In the genomic region with DNA sequence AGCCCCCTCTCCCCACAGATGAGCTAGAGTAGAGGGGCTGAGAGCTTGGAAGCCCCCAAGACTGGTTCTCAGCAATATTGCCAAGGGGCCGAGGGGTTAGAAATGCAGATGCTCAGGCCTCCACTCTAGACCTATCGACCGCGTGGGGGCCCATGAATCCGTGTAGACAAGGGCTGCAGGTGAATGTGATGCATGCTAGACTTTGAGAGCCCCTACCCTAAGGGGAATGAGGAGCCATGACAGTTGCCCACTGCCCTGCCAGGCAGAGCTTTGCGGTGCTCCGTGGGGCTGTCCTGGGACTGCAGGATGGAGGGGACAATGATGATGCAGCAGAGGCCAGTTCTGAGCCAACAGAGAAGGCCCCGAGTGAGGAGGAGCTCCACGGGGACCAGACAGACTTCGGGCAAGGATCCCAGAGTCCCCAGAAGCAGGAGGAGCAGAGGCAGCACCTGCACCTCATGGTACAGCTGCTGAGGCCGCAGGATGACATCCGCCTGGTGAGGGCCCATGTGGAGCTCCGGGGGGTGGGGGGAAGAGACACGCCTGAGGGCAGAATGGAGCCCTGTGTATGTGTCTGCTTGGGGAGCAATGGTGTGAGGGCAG, we compare ENCODE assay signal across 8 cellular contexts. TPM values are rescaled to one million over a fixed set of nuclear protein-coding genes. Genes with fewer than 3 reads are reported as not detected.
A peak's percentile ranks its signal among the peaks of the same experiment; 100 is the strongest.
DNase-seq lines count a peak whose midpoint lies in the region; ATAC-seq, FAIRE-seq and TF ChIP-seq lines count a peak whose summit lies in the region.

No MANE protein-coding gene starts in this region.

- intact Hi-C loops in dorsolateral prefrontal cortex (cut with DNase I) = no loop called here

- H3K4me3 ChIP-seq in A549 = peak overlapping the region; percentile 93
- H3K4me3 ChIP-seq in dorsolateral prefrontal cortex = peak overlapping the region; percentile 56 to 98 (median 90)
- peak overlapping the region; percentile 61 to 91 for H3K4me3 ChIP-seq in muscle layer of duodenum (ENCODE audit: low read depth in 1 of 2, low read length in 2 of 2)

- H3K4me2 ChIP-seq in A549 = peak overlapping the region; percentile 94

- 85% methylated on average over 13 of the region's 14 CpGs for WGBS in A549 (ENCODE audit: missing lambda C conversion rate)

- H3K9me3 ChIP-seq in A549 (no peaks in the 10 kb centered on the region), muscle layer of duodenum (ENCODE audit: control insufficient read depth in 1 of 2, low read length in 2 of 2) (no peaks in the 10 kb centered on the region)

- peaks cover 22% of the 10 kb centered on the region; the same call in 2 of the 3 replicates for H3K4me1 ChIP-seq in A549
- H3K4me1 ChIP-seq in muscle layer of duodenum (ENCODE audit: control insufficient read depth in 1 of 2, insufficient read depth in 2 of 2, low read length in 2 of 2) = peaks cover 0 to 26% of the 10 kb centered on the region in 2 donors

- no peak for TF ChIP-seq POLR2A in A549 (IDR thresholded peaks at IDR 0.05; ENCODE audit: low read length)

- peaks cover 13 to 34% of the 10 kb centered on the region in 2 donors for H3K36me3 ChIP-seq in muscle layer of duodenum (ENCODE audit: control insufficient read depth in 1 of 2, insufficient read depth in 2 of 2, low read length in 2 of 2)

- no peak for TF ChIP-seq CTCF in A549 (IDR thresholded peaks at IDR 0.05)
- no peak for TF ChIP-seq CTCF in dorsolateral prefrontal cortex (IDR thresholded peaks at IDR 0.05 in 54 of 56, conservative IDR thresholded peaks at IDR 0.05 in 2 of 56; ENCODE audit: low read depth in 1 of 56, partially characterized antibody in 56 of 56)

- CTCF ChIA-PET in A549 (lab: Yijun Ruan, JAX) = interaction anchor here (0.8 to 7.1 kb wide), 6 partner anchors 11 to 252 kb away, joined by 3 to 42 read pairs (median 6); no protein-coding TSS in a partner anchor

- no peak for TF ChIP-seq EP300 in A549 (IDR thresholded peaks at IDR 0.05)

- H3K27me3 ChIP-seq in dorsolateral prefrontal cortex (no peaks in the 10 kb centered on the region), muscle layer of duodenum (ENCODE audit: low read depth, low read length) (no peaks in the 10 kb centered on the region)

- no peak for TF ChIP-seq RAD21 in A549 (conservative IDR thresholded peaks at IDR 0.05 in 1 of 2, IDR thresholded peaks at IDR 0.05 in 1 of 2)

- H3K27ac ChIP-seq in A549 = peak overlapping the region; percentile 93 to 94
- H3K27ac ChIP-seq in dorsolateral prefrontal cortex = peak overlapping the region in 55 of 59 donors; percentile 6 to 95 (median 87)
- H3K27ac ChIP-seq in muscle layer of duodenum (ENCODE audit: low read length) = no peak overlapping the region

- DNase-seq in A549 (ENCODE audit: low read depth in 1 of 2, low spot score in 1 of 2) (no peak), HT-29 (ENCODE audit: low spot score) (peak; percentile 38), dorsolateral prefrontal cortex (peak in 3 of 10 donors; percentile 13 to 26 (median 21)), NOMO-1 treated with dmso at 0.1 percent for 144 hours (lab: John Stamatoyannopoulos, UW; ENCODE audit: unreplicated experiment) (no peak), NCI-H128 (lab: John Stamatoyannopoulos, UW; ENCODE audit: unreplicated experiment) (no peak), NCI-H2029 (lab: John Stamatoyannopoulos, UW) (no peak)

- no peak for ATAC-seq in A549
- no peak for ATAC-seq in GM18861 (IDR thresholded peaks at IDR 0.05; ENCODE audit: unreplicated experiment)

- POLR2A ChIA-PET in A549 (lab: Yijun Ruan, JAX) = interaction anchor here (0.8 kb wide), 1 partner anchor 16 kb away, joined by 3 read pairs; no protein-coding TSS in a partner anchor

- FAIRE-seq in A549 (lab: Jason Lieb, UNC) = no peak

TF ChIP-seq in A549, 52 proteins besides CTCF, POLR2A, EP300 and RAD21:
- no peak for TF ChIP-seq FOSL2 (IDR thresholded peaks at IDR 0.05)
- no peak for TF ChIP-seq FOSL2 (CRISPR knock-in tag; IDR thresholded peaks at IDR 0.05)
- TF ChIP-seq, protein P1, sequence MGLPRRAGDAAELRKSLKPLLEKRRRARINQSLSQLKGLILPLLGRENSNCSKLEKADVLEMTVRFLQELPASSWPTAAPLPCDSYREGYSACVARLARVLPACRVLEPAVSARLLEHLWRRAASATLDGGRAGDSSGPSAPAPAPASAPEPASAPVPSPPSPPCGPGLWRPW (IDR thresholded peaks at IDR 0.05) = no peak
- no peak for TF ChIP-seq KDM5A (IDR thresholded peaks at IDR 0.05)
- TF ChIP-seq JUN (IDR thresholded peaks at IDR 0.05) = no peak
- TF ChIP-seq CBX8 (IDR thresholded peaks at IDR 0.05) = no peak
- no peak for TF ChIP-seq ZSCAN20 (CRISPR knock-in tag; IDR thresholded peaks at IDR 0.05)
- TF ChIP-seq NR3C1 (IDR thresholded peaks at IDR 0.05) = no peak

RNA-seq across cellular contexts. Expression of a gene that starts 1.3 kb away (rescaled TPM):
- 13.7 and 13.9 TPM in 2 replicates for polyA plus RNA-seq in A549 (2011; rRNA removed)
- 16.4 and 20.2 TPM in 2 replicates for polyA plus RNA-seq in A549 (2012; cell fraction: cytosol; rRNA removed)
- polyA plus RNA-seq in A549 (2012; cell fraction: nucleus; rRNA removed) = 66.0 and 81.7 TPM in 2 replicates
- 18.6 to 24.1 TPM (median 23.8 TPM) in 3 replicates for polyA plus RNA-seq in A549 (2017; fragmentation: RNase III; extraction: RNeasy Plus Mini Kit Qiagen cat#74134 plus additional on column Dnase treatment)
- 11.2 TPM in 2 replicates for polyA minus RNA-seq in A549 (2011; rRNA and poly(A)+ RNA removed)
- total RNA-seq in HT-29 (2014; rRNA removed; shearing (Covaris generic)) = 180 TPM in 2 replicates
- total RNA-seq in dorsolateral prefrontal cortex = 10 to 100 TPM; 15.0 to 46.9 (median 26.2) TPM

RNA-seq across cellular contexts. Expression of a gene that starts 15.5 kb away (rescaled TPM):
- polyA plus RNA-seq in A549 (2011; rRNA removed) (15.4 and 17.0 TPM in 2 replicates), A549 (2017; fragmentation: RNase III; extraction: RNeasy Plus Mini Kit Qiagen cat#74134 plus additional on column Dnase treatment) (22.5 to 24.5 TPM (median 24.2 TPM) in 3 replicates)
- polyA plus RNA-seq in A549 (2012; cell fraction: cytosol; rRNA removed) = 43.0 and 51.7 TPM in 2 replicates
- 143 and 169 TPM in 2 replicates for polyA plus RNA-seq in A549 (2012; cell fraction: nucleus; rRNA removed)
- polyA minus RNA-seq in A549 (2011; rRNA and poly(A)+ RNA removed) = 20.3 and 34.1 TPM in 2 replicates
- 100 and 107 TPM in 2 replicates for total RNA-seq in HT-29 (2014; rRNA removed; shearing (Covaris generic))
- 100 to 1,000 TPM in 5 of 120 experiments, 10 to 100 TPM in 115; 54.5 to 110 (median 77.3) TPM for total RNA-seq in dorsolateral prefrontal cortex

RNA-seq across cellular contexts. Expression of a gene that starts 38.3 kb away (rescaled TPM):
- polyA plus RNA-seq in A549 (2011; rRNA removed) (20.1 and 20.5 TPM in 2 replicates), A549 (2017; fragmentation: RNase III; extraction: RNeasy Plus Mini Kit Qiagen cat#74134 plus additional on column Dnase treatment) (27.0 to 29.7 TPM (median 29.5 TPM) in 3 replicates)
- 45.9 and 64.0 TPM in 2 replicates for polyA plus RNA-seq in A549 (2012; cell fraction: cytosol; rRNA removed)
- polyA plus RNA-seq in A549 (2012; cell fraction: nucleus; rRNA removed) = 135 and 175 TPM in 2 replicates
- polyA minus RNA-seq in A549 (2011; rRNA and poly(A)+ RNA removed) = 64.2 and 65.8 TPM in 2 replicates
- total RNA-seq in HT-29 (2014; rRNA removed; shearing (Covaris generic)) = 270 and 294 TPM in 2 replicates
- 100 to 1,000 TPM in 93 of 120 experiments, 10 to 100 TPM in 27; 63.9 to 144 (median 111) TPM for total RNA-seq in dorsolateral prefrontal cortex

RNA-seq across cellular contexts. Expression of a gene that starts 48.7 kb away (rescaled TPM):
- 140 and 157 TPM in 2 replicates for polyA plus RNA-seq in A549 (2011; rRNA removed)
- polyA plus RNA-seq in A549 (2012; cell fraction: cytosol; rRNA removed) = 213 and 248 TPM in 2 replicates
- polyA plus RNA-seq in A549 (2012; cell fraction: nucleus; rRNA removed) = 283 and 303 TPM in 2 replicates
- polyA plus RNA-seq in A549 (2017; fragmentation: RNase III; extraction: RNeasy Plus Mini Kit Qiagen cat#74134 plus additional on column Dnase treatment) = 131 to 159 TPM (median 148 TPM) in 3 replicates
- polyA minus RNA-seq in A549 (2011; rRNA and poly(A)+ RNA removed) = 45.2 and 61.1 TPM in 2 replicates
- 137 and 138 TPM in 2 replicates for total RNA-seq in HT-29 (2014; rRNA removed; shearing (Covaris generic))
- total RNA-seq in dorsolateral prefrontal cortex = 10 to 100 TPM; 11.4 to 49.5 (median 26.7) TPM
